19 cellular contexts compared by ENCODE assay signal in the genomic region with DNA sequence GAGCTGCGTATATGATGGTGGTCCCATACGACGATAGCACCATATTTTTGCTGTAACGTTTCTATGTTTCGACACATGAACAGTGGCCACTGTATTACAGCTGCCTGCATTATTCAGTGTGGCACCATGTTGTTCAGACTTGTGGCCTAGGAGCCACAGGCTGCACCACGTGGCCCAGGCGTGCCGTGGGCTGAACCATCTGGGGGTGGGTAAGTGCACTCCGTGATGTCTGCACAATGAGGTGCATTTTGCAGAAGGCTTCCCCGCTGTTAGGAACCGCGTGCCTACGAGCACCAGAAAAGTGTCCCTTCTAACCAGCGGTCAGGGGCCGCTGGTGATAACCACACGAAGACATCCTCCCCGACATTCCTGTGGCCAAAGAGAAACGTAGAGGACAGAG.
DNase-seq lines count a peak whose midpoint lies in the region; ATAC-seq, FAIRE-seq and TF ChIP-seq lines count a peak whose summit lies in the region.
"Had no signal": no experiment of that assay in that cellular context is flagged by ENCODE, and none has a peak within 500 bp of the region (broad histone marks: within the 10 kb centered on the region; RNA-seq: fewer than 3 reads in every experiment).

No MANE protein-coding gene starts in this region.

- no peak overlapping the region for H3K4ac ChIP-seq in neuronal stem cell (ENCODE audit: low read length)

- no TSS peak for BruUV-seq in HepG2 (replicated peaks; lab: Mats Ljungman, UMichigan)

- H3K36me3 ChIP-seq in HepG2 (replicated peaks in 1 of 2; ENCODE audit: control insufficient read depth in 1 of 2, insufficient read depth in 2 of 2, low read length in 2 of 2) (no peaks in the 10 kb centered on the region), neuronal stem cell (replicated peaks in 1 of 2; ENCODE audit: control insufficient read depth in 2 of 2, insufficient read depth in 2 of 2, low read length in 2 of 2) (no peaks in the 10 kb centered on the region), Karpas-422 (ENCODE audit: insufficient read depth, low read length) (no peaks in the 10 kb centered on the region)
- H3K36me3 ChIP-seq: BLaER1 treated with 17β-estradiol and CSF1 and Interleukin-3, amounts not matched to agents 10 nM and 100 nM had no signal

- ATAC-seq in HepG2 (no peak), GM21576 (IDR thresholded peaks at IDR 0.05; ENCODE audit: unreplicated experiment) (no peak)
- ATAC-seq: CD8-positive, alpha-beta T cell; GM12878; HCT116 had no signal

- H4K20me1 ChIP-seq in HepG2 (ENCODE audit: insufficient read depth, low read length): no peaks in the 10 kb centered on the region; the same call in 1 of the 2 replicates
- H4K20me1 ChIP-seq in Karpas-422 (ENCODE audit: insufficient read depth, low read depth, low read length): no peaks in the 10 kb centered on the region
- H4K20me1 ChIP-seq: BLaER1 treated with 17β-estradiol and CSF1 and Interleukin-3, amounts not matched to agents 10 nM and 100 nM had no signal

- H4K91ac ChIP-seq in neuronal stem cell (ENCODE audit: low read depth, low read length, poor library complexity): no peak overlapping the region

- TF ChIP-seq RAD21 in HepG2 (CRISPR knock-in tag; IDR thresholded peaks at IDR 0.05): no peak

- H3K4me2 ChIP-seq in HepG2 (ENCODE audit: low read depth, low read length) (no peak overlapping the region), neuronal stem cell (ENCODE audit: insufficient read depth, low read length, poor library complexity, severe bottlenecking) (no peak overlapping the region), Karpas-422 (ENCODE audit: low read depth, low read length, poor library complexity, severe bottlenecking) (no peak overlapping the region)
- H3K4me2 ChIP-seq: GM23338 had no signal

- no peak overlapping the region for H3K14ac ChIP-seq in neuronal stem cell (ENCODE audit: low read length)

- no peaks in the 10 kb centered on the region for H3K79me1 ChIP-seq in neuronal stem cell (ENCODE audit: low read depth, low read length)

- H3K27me3 ChIP-seq in HepG2 (ENCODE audit: control insufficient read depth in 1 of 2, insufficient read depth in 2 of 2, low read length in 2 of 2) (peaks cover 0 to 33% of the 10 kb centered on the region in 2 experiments; a peak in 3 of 5 replicates), neuronal stem cell (ENCODE audit: control insufficient read depth in 3 of 3, insufficient read depth in 3 of 3, low read depth in 1 of 3, low read length in 3 of 3) (no peaks in the 10 kb centered on the region), Karpas-422 (ENCODE audit: low read length) (no peaks in the 10 kb centered on the region)
- H3K27me3 ChIP-seq: BLaER1 treated with 17β-estradiol and CSF1 and Interleukin-3, amounts not matched to agents 10 nM and 100 nM had no signal

- H2AFZ ChIP-seq in HepG2 (ENCODE audit: low read length): no peak overlapping the region
- no peak overlapping the region for H2AFZ ChIP-seq in neuronal stem cell (ENCODE audit: low read length)
- H2AFZ ChIP-seq in Karpas-422 (ENCODE audit: low read length): no peak overlapping the region
- H2AFZ ChIP-seq: GM23338 had no signal

- H3K18ac ChIP-seq in neuronal stem cell (ENCODE audit: low read length): peak overlapping the region; percentile 49

- no peak overlapping the region for H2BK12ac ChIP-seq in neuronal stem cell (ENCODE audit: low read length)

- H3K79me2 ChIP-seq in HepG2 (ENCODE audit: insufficient read depth, low read length): no peaks in the 10 kb centered on the region
- H3K79me2 ChIP-seq in Karpas-422 (ENCODE audit: low read length): no peaks in the 10 kb centered on the region

- no peak for FAIRE-seq in HepG2 (lab: Jason Lieb, UNC)
- FAIRE-seq: GM12878, HTR-8/SVneo had no signal

- TF ChIP-seq CTCF in HepG2 (CRISPR knock-in tag; IDR thresholded peaks at IDR 0.05): no peak

- DNase-seq in M059J (ENCODE audit: low read depth) (peak; percentile 6), HepG2 (ENCODE audit: low spot score) (no peak), neuronal stem cell (ENCODE audit: low spot score) (no peak), Karpas-422 (no peak), KG1 (lab: John Stamatoyannopoulos, UW) (no peak)
- DNase-seq: CD8-positive, alpha-beta T cell; COR-L47; DMS 273 treated with DMSO at 0.1 percent for 48 hours; DMS53; DND-41; EL; H7; HFFc6 had no signal

- H3K9me2 ChIP-seq in Karpas-422 (replicated peaks; ENCODE audit: insufficient read depth, low read length): no peaks in the 10 kb centered on the region

- H2AK5ac ChIP-seq in neuronal stem cell (ENCODE audit: low read depth, low read length): peak overlapping the region; percentile 12

- peak overlapping the region; percentile 59 for H3K23ac ChIP-seq in neuronal stem cell (ENCODE audit: low read depth, low read length, poor library complexity)

- H2BK15ac ChIP-seq in neuronal stem cell (ENCODE audit: low read length): no peak overlapping the region

- H4K8ac ChIP-seq in neuronal stem cell (ENCODE audit: low read depth, low read length): no peak overlapping the region

- H3K4me1 ChIP-seq in HepG2 (ENCODE audit: insufficient read depth, low read length) (no peaks in the 10 kb centered on the region), neuronal stem cell (ENCODE audit: control insufficient read depth in 2 of 2, insufficient read depth in 1 of 2, low read depth in 1 of 2, low read length in 2 of 2) (peaks cover 0 to 6% of the 10 kb centered on the region in 2 donors), Karpas-422 (ENCODE audit: low read length) (no peaks in the 10 kb centered on the region)

- intact Hi-C loops in HepG2 (cut with micrococcal nuclease; ENCODE audit: unreplicated experiment): loop anchor here (5.0 kb wide), 1 partner anchor 1172 kb away; no protein-coding TSS in a partner anchor

- no peaks in the 10 kb centered on the region for H3K9me3 ChIP-seq in HepG2 (ENCODE audit: low read length)
- no peaks in the 10 kb centered on the region for H3K9me3 ChIP-seq in neuronal stem cell (replicated peaks in 1 of 2; ENCODE audit: control insufficient read depth in 2 of 2, insufficient read depth in 1 of 2, low read depth in 1 of 2, low read length in 2 of 2)
- no peaks in the 10 kb centered on the region for H3K9me3 ChIP-seq in Karpas-422 (ENCODE audit: low read length)

- H3K27ac ChIP-seq in HepG2 (ENCODE audit: extremely low read length, insufficient read depth, low read length) (no peak overlapping the region), neuronal stem cell (replicated peaks; ENCODE audit: low read length) (no peak overlapping the region), Karpas-422 (ENCODE audit: low read length) (no peak overlapping the region)
- H3K27ac ChIP-seq: BLaER1 treated with 17β-estradiol and CSF1 and Interleukin-3, amounts not matched to agents 10 nM and 100 nM had no signal

- in situ Hi-C loops in HepG2 (cut with HindIII; ENCODE audit: extremely low pct_ligation_motif_present, low pct_unique_long_range_greater_than_20kb): no loop called here

- CTCF ChIA-PET in HepG2 (lab: Yijun Ruan, JAX; ENCODE audit: low intra/inter-chr PET ratio, low total read pairs): no interaction called here

- H2BK5ac ChIP-seq in neuronal stem cell (ENCODE audit: low read length): no peak overlapping the region

- H2BK120ac ChIP-seq in neuronal stem cell (ENCODE audit: low read depth, low read length): no peak overlapping the region

- POLR2A ChIA-PET in HepG2 (lab: Yijun Ruan, JAX): no interaction called here

- H3K9ac ChIP-seq in HepG2 (ENCODE audit: insufficient read depth, low read depth, low read length) (no peak overlapping the region), neuronal stem cell (ENCODE audit: low read depth, low read length, poor library complexity) (no peak overlapping the region), Karpas-422 (ENCODE audit: low read length) (no peak overlapping the region)
- H3K9ac ChIP-seq: BLaER1 treated with 17β-estradiol and CSF1 and Interleukin-3, amounts not matched to agents 10 nM and 100 nM had no signal

- TF ChIP-seq EP300 in HepG2 (IDR thresholded peaks at IDR 0.05; ENCODE audit: low read depth in 2 of 2, low read length in 2 of 2) (no peak), HepG2 (CRISPR knock-in tag; IDR thresholded peaks at IDR 0.05; ENCODE audit: borderline replicate concordance) (no peak)

- H3K4me3 ChIP-seq in HepG2 (replicated peaks in 1 of 3; ENCODE audit: insufficient read depth in 1 of 3, low read depth in 2 of 3, low read length in 3 of 3): no peak overlapping the region
- no peak overlapping the region for H3K4me3 ChIP-seq in neuronal stem cell (ENCODE audit: low read length in 2 of 2)
- H3K4me3 ChIP-seq in Karpas-422 (ENCODE audit: low read length): no peak overlapping the region
- H3K4me3 ChIP-seq: BLaER1 treated with 17β-estradiol and CSF1 and Interleukin-3, amounts not matched to agents 10 nM and 100 nM; GM12878; GM23338 had no signal

- no peak for TF ChIP-seq POLR2A in HepG2 (IDR thresholded peaks at IDR 0.05; ENCODE audit: insufficient read depth in 1 of 2, low read depth in 2 of 2, low read length in 2 of 2)

- WGBS in HepG2 (ENCODE audit: low lambda C conversion rate): 44% methylated on average over 8 of the region's 18 CpGs
- WGBS in neuronal stem cell (ENCODE audit: extremely low coverage in 2 of 2, insufficient read length in 2 of 2, insufficient replicate concordance in 1 of 2), 2 donors: no CpG with 5 or more reads among the region's 18 CpGs

TF ChIP-seq in HepG2, 621 proteins besides CTCF, POLR2A, EP300 and RAD21:
- TF ChIP-seq, protein P1, sequence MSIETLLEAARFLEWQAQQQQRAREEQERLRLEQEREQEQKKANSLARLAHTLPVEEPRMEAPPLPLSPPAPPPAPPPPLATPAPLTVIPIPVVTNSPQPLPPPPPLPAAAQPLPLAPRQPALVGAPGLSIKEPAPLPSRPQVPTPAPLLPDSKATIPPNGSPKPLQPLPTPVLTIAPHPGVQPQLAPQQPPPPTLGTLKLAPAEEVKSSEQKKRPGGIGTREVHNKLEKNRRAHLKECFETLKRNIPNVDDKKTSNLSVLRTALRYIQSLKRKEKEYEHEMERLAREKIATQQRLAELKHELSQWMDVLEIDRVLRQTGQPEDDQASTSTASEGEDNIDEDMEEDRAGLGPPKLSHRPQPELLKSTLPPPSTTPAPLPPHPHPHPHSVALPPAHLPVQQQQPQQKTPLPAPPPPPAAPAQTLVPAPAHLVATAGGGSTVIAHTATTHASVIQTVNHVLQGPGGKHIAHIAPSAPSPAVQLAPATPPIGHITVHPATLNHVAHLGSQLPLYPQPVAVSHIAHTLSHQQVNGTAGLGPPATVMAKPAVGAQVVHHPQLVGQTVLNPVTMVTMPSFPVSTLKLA (IDR thresholded peaks at IDR 0.05): peak; percentile 63
- TF ChIP-seq ZSCAN5A (CRISPR knock-in tag; IDR thresholded peaks at IDR 0.05; ENCODE audit: borderline replicate concordance): no peak
